22 cellular contexts compared by ENCODE assay signal in genomic region chr10:44199267-44199666, GRCh38.
DNase-seq lines count a peak whose midpoint lies in the region; ATAC-seq, FAIRE-seq and TF ChIP-seq lines count a peak whose summit lies in the region.
"Had no signal": no experiment of that assay in that cellular context is flagged by ENCODE, and none has a peak within 500 bp of the region (broad histone marks: within the 10 kb centered on the region; RNA-seq: fewer than 3 reads in every experiment).

No MANE protein-coding gene starts in this region.

- ATAC-seq in heart right ventricle (no peak), Right ventricle myocardium superior (ENCODE audit: poor library complexity) (no peak), K562 (no peak)

- TF ChIP-seq POLR2A in K562 (conservative IDR thresholded peaks at IDR 0.05) (no peak), uterus (IDR thresholded peaks at IDR 0.05) (no peak)

- H2BK120ac ChIP-seq in neuronal stem cell (ENCODE audit: low read depth, low read length) = no peak overlapping the region

- intact Hi-C loops in heart right ventricle (cut with DNase I) (no loop called here), Right ventricle myocardium superior (cut with DNase I) (no loop called here), K562 (cut with micrococcal nuclease) (no loop called here), uterus (cut with DNase I; ENCODE audit: low total_unique reads) (no loop called here), Caco-2 (cut with micrococcal nuclease; ENCODE audit: unreplicated experiment) (no loop called here)

- BruUV-seq in K562 (replicated peaks; lab: Mats Ljungman, UMichigan) (no TSS peak), Caco-2 (replicated peaks; lab: Mats Ljungman, UMichigan) (no TSS peak)

- no peak overlapping the region for H2BK12ac ChIP-seq in neuronal stem cell (ENCODE audit: low read length)

- H3K23ac ChIP-seq in neuronal stem cell (ENCODE audit: low read depth, low read length, poor library complexity) = no peak overlapping the region

- 75 to 91% methylated on average over 3 of the region's 3 CpGs for WGBS in heart right ventricle, 2 donors
- 0% methylated on average over 3 of the region's 3 CpGs for WGBS in K562 (ENCODE audit: insufficient coverage, low coverage, missing lambda C conversion rate)
- WGBS in neuronal stem cell (ENCODE audit: extremely low coverage in 2 of 2, insufficient read length in 2 of 2, insufficient replicate concordance in 1 of 2), 2 donors = no CpG with 5 or more reads among the region's 3 CpGs

- no peak overlapping the region for H3K9ac ChIP-seq in K562 (ENCODE audit: insufficient read depth in 1 of 2, low read depth in 2 of 2, low read length in 2 of 2)
- no peak overlapping the region for H3K9ac ChIP-seq in neuronal stem cell (ENCODE audit: low read depth, low read length, poor library complexity)

- H3K27ac ChIP-seq in heart right ventricle (peak overlapping the region in 8 of 10 donors; percentile 47 to 82 (median 64)), K562 (ENCODE audit: extremely low read depth, low read depth, low read length) (no peak overlapping the region), uterus (peak overlapping the region; percentile 45 to 59), neuronal stem cell (replicated peaks; ENCODE audit: low read length) (no peak overlapping the region)

- no peak overlapping the region for H2AK5ac ChIP-seq in neuronal stem cell (ENCODE audit: low read depth, low read length)

- no peak overlapping the region for H2BK15ac ChIP-seq in neuronal stem cell (ENCODE audit: low read length)

- peaks cover 28% of the 10 kb centered on the region for H3K4me1 Mint-ChIP-seq in nephron
- H3K4me1 Mint-ChIP-seq in Caco-2 (ENCODE audit: low read depth, unreplicated experiment) = no peaks in the 10 kb centered on the region
- H3K4me1 Mint-ChIP-seq: B cell, CD14-positive monocyte had no signal

- H3K36me3 ChIP-seq in heart right ventricle (no peaks in the 10 kb centered on the region), K562 (ENCODE audit: control insufficient read depth, insufficient read depth, low read length) (no peaks in the 10 kb centered on the region), uterus (no peaks in the 10 kb centered on the region), Caco-2 (ENCODE audit: control insufficient read depth, insufficient read depth, low read length) (no peaks in the 10 kb centered on the region), neuronal stem cell (replicated peaks in 1 of 2; ENCODE audit: control insufficient read depth in 2 of 2, insufficient read depth in 2 of 2, low read length in 2 of 2) (no peaks in the 10 kb centered on the region)
- H3K36me3 ChIP-seq: MG63 had no signal

- no peak overlapping the region for H3K4me3 Mint-ChIP-seq in nephron
- H3K4me3 Mint-ChIP-seq in Caco-2 (ENCODE audit: unreplicated experiment) = no peak overlapping the region
- H3K4me3 Mint-ChIP-seq: B cell, CD14-positive monocyte had no signal

- H2AFZ ChIP-seq in K562 (ENCODE audit: low read depth, low read length) = no peak overlapping the region
- no peak overlapping the region for H2AFZ ChIP-seq in neuronal stem cell (ENCODE audit: low read length)

- H3K4me3 ChIP-seq in heart right ventricle (no peak overlapping the region), K562 (no peak overlapping the region), uterus (no peak overlapping the region), Caco-2 (ENCODE audit: low read depth, low read length) (no peak overlapping the region), neuronal stem cell (ENCODE audit: low read length in 2 of 2) (no peak overlapping the region)
- H3K4me3 ChIP-seq: MG63 had no signal

- in situ Hi-C loops in K562 (cut with MboI) = no loop called here

- no peaks in the 10 kb centered on the region for H3K79me2 ChIP-seq in K562 (ENCODE audit: control insufficient read depth, insufficient read depth, low read length)

- H3K14ac ChIP-seq in neuronal stem cell (ENCODE audit: low read length) = no peak overlapping the region

- H4K91ac ChIP-seq in neuronal stem cell (ENCODE audit: low read depth, low read length, poor library complexity) = no peak overlapping the region

- peaks cover 0 to 10% (median 0%) of the 10 kb centered on the region in 11 donors for H3K9me3 ChIP-seq in heart right ventricle
- H3K9me3 ChIP-seq in K562 (replicated peaks; ENCODE audit: control insufficient read depth, insufficient read depth, low read depth, low read length) = no peaks in the 10 kb centered on the region
- H3K9me3 ChIP-seq in uterus = no peaks in the 10 kb centered on the region
- H3K9me3 ChIP-seq in Caco-2 = no peaks in the 10 kb centered on the region
- H3K9me3 ChIP-seq in neuronal stem cell (replicated peaks in 1 of 2; ENCODE audit: control insufficient read depth in 2 of 2, insufficient read depth in 1 of 2, low read depth in 1 of 2, low read length in 2 of 2) = peaks cover 0 to 2% of the 10 kb centered on the region in 2 donors

- H4K8ac ChIP-seq in neuronal stem cell (ENCODE audit: low read depth, low read length) = no peak overlapping the region

- TF ChIP-seq RAD21 in K562 (CRISPR knock-in tag; conservative IDR thresholded peaks at IDR 0.05 in 1 of 2, IDR thresholded peaks at IDR 0.05 in 1 of 2) = no peak

- no peaks in the 10 kb centered on the region for H3K79me1 ChIP-seq in neuronal stem cell (ENCODE audit: low read depth, low read length)

- H3K4me1 ChIP-seq in heart right ventricle (peaks cover 5 to 40% (median 21%) of the 10 kb centered on the region in 9 donors), K562 (replicated peaks in 1 of 2; ENCODE audit: control insufficient read depth in 2 of 2, insufficient read depth in 2 of 2, low read length in 2 of 2) (no peaks in the 10 kb centered on the region), uterus (peaks cover 0 to 11% of the 10 kb centered on the region in 2 donors), Caco-2 (no peaks in the 10 kb centered on the region), neuronal stem cell (ENCODE audit: control insufficient read depth in 2 of 2, insufficient read depth in 1 of 2, low read depth in 1 of 2, low read length in 2 of 2) (peaks cover 0 to 1% of the 10 kb centered on the region in 2 donors)

- no peak overlapping the region for H3K18ac ChIP-seq in neuronal stem cell (ENCODE audit: low read length)

- no peak for FAIRE-seq in K562 (lab: Jason Lieb, UNC)
- FAIRE-seq: A204.1, RCC 7860 had no signal

- H3K36me3 Mint-ChIP-seq in nephron (ENCODE audit: low read depth) = no peaks in the 10 kb centered on the region
- no peaks in the 10 kb centered on the region for H3K36me3 Mint-ChIP-seq in Caco-2 (ENCODE audit: insufficient read depth, unreplicated experiment)
- H3K36me3 Mint-ChIP-seq: CD14-positive monocyte had no signal

- no peaks in the 10 kb centered on the region for H4K20me1 ChIP-seq in K562 (replicated peaks; ENCODE audit: control insufficient read depth, insufficient read depth, low read length)

- H2BK5ac ChIP-seq in neuronal stem cell (ENCODE audit: low read length) = no peak overlapping the region

- H3K4me2 ChIP-seq in K562 (ENCODE audit: insufficient read depth, low read length) (no peak overlapping the region), neuronal stem cell (ENCODE audit: insufficient read depth, low read length, poor library complexity, severe bottlenecking) (no peak overlapping the region)

- H3K27me3 ChIP-seq in heart right ventricle (no peaks in the 10 kb centered on the region), K562 (ENCODE audit: control insufficient read depth in 2 of 2, insufficient read depth in 2 of 2, low read length in 2 of 2) (peaks cover 0 to 28% of the 10 kb centered on the region in 2 experiments; a peak in 2 of 5 replicates), uterus (no peaks in the 10 kb centered on the region), Caco-2 (replicated peaks; ENCODE audit: control insufficient read depth, insufficient read depth, low read length) (no peaks in the 10 kb centered on the region), neuronal stem cell (ENCODE audit: control insufficient read depth in 3 of 3, insufficient read depth in 3 of 3, low read depth in 1 of 3, low read length in 3 of 3) (no peaks in the 10 kb centered on the region)
- H3K27me3 ChIP-seq: MG63 had no signal

- DNase-seq in heart right ventricle (no peak), Right ventricle myocardium superior (no peak), K562 (ENCODE audit: extremely low read depth in 1 of 4, low spot score in 3 of 4) (no peak), uterus (no peak), Caco-2 (no peak), neuronal stem cell (ENCODE audit: low spot score) (no peak)
- DNase-seq: EL, GF-D8, Kasumi-1, MG63, NCI-H1048, NCI-H1417 treated with DMSO at 0.1 percent for 48 hours, NCI-H187, NCI-H446, NCI-H526, OCI-M1, SHP77 had no signal

- TF ChIP-seq CTCF in heart right ventricle (IDR thresholded peaks at IDR 0.05) (no peak), K562 (IDR thresholded peaks at IDR 0.05 in 2 of 3, conservative IDR thresholded peaks at IDR 0.05 in 1 of 3; ENCODE audit: insufficient read depth in 2 of 3, low read depth in 1 of 3, low read length in 3 of 3) (no peak), nephron (IDR thresholded peaks at IDR 0.05; ENCODE audit: unreplicated experiment in 3 of 3) (no peak), uterus (IDR thresholded peaks at IDR 0.05) (no peak), Caco-2 (IDR thresholded peaks at IDR 0.05; ENCODE audit: insufficient read depth in 1 of 2, low read depth in 1 of 2, low read length in 1 of 2, severe bottlenecking in 1 of 2, unreplicated experiment in 1 of 2) (no peak)

- H3K4ac ChIP-seq in neuronal stem cell (ENCODE audit: low read length) = no peak overlapping the region

- peaks cover 8% of the 10 kb centered on the region for H3K9me3 Mint-ChIP-seq in nephron
- H3K9me3 Mint-ChIP-seq in Caco-2 (ENCODE audit: unreplicated experiment) = no peaks in the 10 kb centered on the region

- H3K27ac Mint-ChIP-seq in nephron (peak overlapping the region in 2 of 3 experiments; percentile 94 to 97), Caco-2 (ENCODE audit: unreplicated experiment) (no peak overlapping the region)
- H3K27ac Mint-ChIP-seq: B cell, CD14-positive monocyte had no signal

- CTCF ChIA-PET in K562 (lab: Yijun Ruan, JAX; ENCODE audit: low intra/inter-chr PET ratio) = no interaction called here
- CTCF ChIA-PET in Caco-2 (lab: Charles Lee) = no interaction called here

- TF ChIP-seq EP300 in K562 (IDR thresholded peaks at IDR 0.05; ENCODE audit: low read length) = no peak

- POLR2A ChIA-PET in K562 (lab: Yijun Ruan, JAX) = no interaction called here
- POLR2A ChIA-PET in Caco-2 (lab: Charles Lee) = no interaction called here

- no peaks in the 10 kb centered on the region for H3K9me1 ChIP-seq in K562 (ENCODE audit: control insufficient read depth, insufficient read depth, low read length)

- peaks cover 15% of the 10 kb centered on the region for H3K27me3 Mint-ChIP-seq in nephron (ENCODE audit: low read depth)
- H3K27me3 Mint-ChIP-seq in Caco-2 (ENCODE audit: insufficient read depth, unreplicated experiment) = peaks cover under 1% of the 10 kb centered on the region
- H3K27me3 Mint-ChIP-seq: B cell had no signal

TF ChIP-seq in K562, 482 proteins besides CTCF, POLR2A, EP300 and RAD21 (continues in another document):
- peak; percentile 62 for TF ChIP-seq CEBPB (tag; IDR thresholded peaks at IDR 0.05)

Comparison
In these comparisons a context has a peak if more than half of its experiments do, and no peak if none do; other contexts are left out.
1. H3K27ac ChIP-seq: peak in heart right ventricle (8 of 10) and uterus (2 of 2); none in K562 (single experiment) and neuronal stem cell (single experiment).